In genomic region chr1:183281553-183282091, GRCh38 we compare ENCODE assay signal across 8 cellular contexts.
A peak's percentile ranks its signal among the peaks of the same experiment; 100 is the strongest.
DNase-seq lines count a peak whose midpoint lies in the region; ATAC-seq and TF ChIP-seq lines count a peak whose summit lies in the region.

No MANE protein-coding gene starts in this region.

- no peak overlapping the region for H3K4me3 ChIP-seq in choroid plexus epithelial cell (ENCODE audit: low read depth, low read length)

- ATAC-seq in HG03159 (IDR thresholded peaks at IDR 0.05; ENCODE audit: unreplicated experiment) = peak; percentile 77
- ATAC-seq in HG02970 (IDR thresholded peaks at IDR 0.05; ENCODE audit: low FRiP score, unreplicated experiment) = no peak

- peak; percentile 91 for TF ChIP-seq CTCF in GM12873 (IDR thresholded peaks at IDR 0.05; ENCODE audit: insufficient read depth, low read depth, low read length, missing control alignments)
- peak; percentile 94 for TF ChIP-seq CTCF in choroid plexus epithelial cell (conservative IDR thresholded peaks at IDR 0.05; ENCODE audit: low read depth, low read length)

- DNase-seq in NCI-H446 (lab: John Stamatoyannopoulos, UW) = peak; percentile 89 to 97
- peak; percentile 56 to 74 for DNase-seq in activated CD4-positive, alpha-beta T cell treated with anti-CD3 and anti-CD28 coated beads for 24 hours (ENCODE audit: low read depth in 2 of 2)
- DNase-seq in choroid plexus epithelial cell (ENCODE audit: low read depth) = peak; percentile 98
- peak; percentile 96 for DNase-seq in left kidney (ENCODE audit: low read depth, low spot score)
- peak; percentile 77 to 83 for DNase-seq in stimulated activated CD4-positive, alpha-beta T cell treated with anti-CD3 and anti-CD28 coated beads, Interleukin-2, amount 100 ng/mL, for 24 hours
